ENCODE assay signal across 1 cellular context in genomic region chr9:127990539-127990938, GRCh38.
TF ChIP-seq lines count a peak whose summit lies in the region.

No MANE protein-coding gene starts in this region.

TF ChIP-seq in H1, 55 proteins besides CTCF, POLR2A, EP300 and RAD21:
- 0 out of 2 replicates have a peak, but pooled peaks have one; percentile 8 for TF ChIP-seq TEAD4 (IDR thresholded peaks at IDR 0.05; ENCODE audit: low read depth, low read length)
- TF ChIP-seq ATF2 (IDR thresholded peaks at IDR 0.05; ENCODE audit: low read length) = no peak
- no peak for TF ChIP-seq TAF1 (IDR thresholded peaks at IDR 0.05; ENCODE audit: low read depth, low read length)
